Comparison of ENCODE assay signal across 1 cellular context in genomic region chr12:63023926-63024325, GRCh38.
A peak's percentile ranks its signal among the peaks of the same experiment; 100 is the strongest.
TF ChIP-seq lines count a peak whose summit lies in the region.

No MANE protein-coding gene starts in this region.

TF ChIP-seq in K562, 482 proteins besides CTCF, POLR2A, EP300 and RAD21 (continued from another document):
- TF ChIP-seq ZNF318 (IDR thresholded peaks at IDR 0.05; ENCODE audit: borderline replicate concordance in 1 of 2, low read depth in 1 of 2) (no peak), CCAR2 (IDR thresholded peaks at IDR 0.05; ENCODE audit: low read depth, low read length) (no peak), NFE2 (IDR thresholded peaks at IDR 0.05; ENCODE audit: low read depth) (peak; percentile 44; the same call in 1 of the 2 replicates), NR3C1 (CRISPR knock-in tag; IDR thresholded peaks at IDR 0.05) (no peak), SIX5 (IDR thresholded peaks at IDR 0.05; ENCODE audit: borderline replicate concordance in 1 of 2, insufficient read depth in 1 of 2, low read depth in 1 of 2, low read length in 2 of 2) (no peak), CHD7 (IDR thresholded peaks at IDR 0.05; ENCODE audit: low read depth, low read length) (no peak), HDAC6 (IDR thresholded peaks at IDR 0.05; ENCODE audit: low read depth, low read length) (no peak), HDAC8 (tag; IDR thresholded peaks at IDR 0.05) (no peak), DPF2 (IDR thresholded peaks at IDR 0.05) (no peak), KAT2B (IDR thresholded peaks at IDR 0.05; ENCODE audit: low read depth, low read length) (no peak), ZNF695 (CRISPR knock-in tag; IDR thresholded peaks at IDR 0.05) (no peak)
- TF ChIP-seq, protein P1, sequence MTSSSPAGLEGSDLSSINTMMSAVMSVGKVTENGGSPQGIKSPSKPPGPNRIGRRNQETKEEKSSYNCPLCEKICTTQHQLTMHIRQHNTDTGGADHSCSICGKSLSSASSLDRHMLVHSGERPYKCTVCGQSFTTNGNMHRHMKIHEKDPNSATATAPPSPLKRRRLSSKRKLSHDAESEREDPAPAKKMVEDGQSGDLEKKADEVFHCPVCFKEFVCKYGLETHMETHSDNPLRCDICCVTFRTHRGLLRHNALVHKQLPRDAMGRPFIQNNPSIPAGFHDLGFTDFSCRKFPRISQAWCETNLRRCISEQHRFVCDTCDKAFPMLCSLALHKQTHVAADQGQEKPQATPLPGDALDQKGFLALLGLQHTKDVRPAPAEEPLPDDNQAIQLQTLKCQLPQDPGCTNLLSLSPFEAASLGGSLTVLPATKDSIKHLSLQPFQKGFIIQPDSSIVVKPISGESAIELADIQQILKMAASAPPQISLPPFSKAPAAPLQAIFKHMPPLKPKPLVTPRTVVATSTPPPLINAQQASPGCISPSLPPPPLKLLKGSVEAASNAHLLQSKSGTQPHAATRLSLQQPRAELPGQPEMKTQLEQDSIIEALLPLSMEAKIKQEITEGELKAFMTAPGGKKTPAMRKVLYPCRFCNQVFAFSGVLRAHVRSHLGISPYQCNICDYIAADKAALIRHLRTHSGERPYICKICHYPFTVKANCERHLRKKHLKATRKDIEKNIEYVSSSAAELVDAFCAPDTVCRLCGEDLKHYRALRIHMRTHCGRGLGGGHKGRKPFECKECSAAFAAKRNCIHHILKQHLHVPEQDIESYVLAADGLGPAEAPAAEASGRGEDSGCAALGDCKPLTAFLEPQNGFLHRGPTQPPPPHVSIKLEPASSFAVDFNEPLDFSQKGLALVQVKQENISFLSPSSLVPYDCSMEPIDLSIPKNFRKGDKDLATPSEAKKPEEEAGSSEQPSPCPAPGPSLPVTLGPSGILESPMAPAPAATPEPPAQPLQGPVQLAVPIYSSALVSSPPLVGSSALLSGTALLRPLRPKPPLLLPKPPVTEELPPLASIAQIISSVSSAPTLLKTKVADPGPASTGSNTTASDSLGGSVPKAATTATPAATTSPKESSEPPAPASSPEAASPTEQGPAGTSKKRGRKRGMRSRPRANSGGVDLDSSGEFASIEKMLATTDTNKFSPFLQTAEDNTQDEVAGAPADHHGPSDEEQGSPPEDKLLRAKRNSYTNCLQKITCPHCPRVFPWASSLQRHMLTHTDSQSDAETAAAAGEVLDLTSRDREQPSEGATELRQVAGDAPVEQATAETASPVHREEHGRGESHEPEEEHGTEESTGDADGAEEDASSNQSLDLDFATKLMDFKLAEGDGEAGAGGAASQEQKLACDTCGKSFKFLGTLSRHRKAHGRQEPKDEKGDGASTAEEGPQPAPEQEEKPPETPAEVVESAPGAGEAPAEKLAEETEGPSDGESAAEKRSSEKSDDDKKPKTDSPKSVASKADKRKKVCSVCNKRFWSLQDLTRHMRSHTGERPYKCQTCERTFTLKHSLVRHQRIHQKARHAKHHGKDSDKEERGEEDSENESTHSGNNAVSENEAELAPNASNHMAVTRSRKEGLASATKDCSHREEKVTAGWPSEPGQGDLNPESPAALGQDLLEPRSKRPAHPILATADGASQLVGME (CRISPR knock-in tag; IDR thresholded peaks at IDR 0.05): no peak
